In the genomic region with DNA sequence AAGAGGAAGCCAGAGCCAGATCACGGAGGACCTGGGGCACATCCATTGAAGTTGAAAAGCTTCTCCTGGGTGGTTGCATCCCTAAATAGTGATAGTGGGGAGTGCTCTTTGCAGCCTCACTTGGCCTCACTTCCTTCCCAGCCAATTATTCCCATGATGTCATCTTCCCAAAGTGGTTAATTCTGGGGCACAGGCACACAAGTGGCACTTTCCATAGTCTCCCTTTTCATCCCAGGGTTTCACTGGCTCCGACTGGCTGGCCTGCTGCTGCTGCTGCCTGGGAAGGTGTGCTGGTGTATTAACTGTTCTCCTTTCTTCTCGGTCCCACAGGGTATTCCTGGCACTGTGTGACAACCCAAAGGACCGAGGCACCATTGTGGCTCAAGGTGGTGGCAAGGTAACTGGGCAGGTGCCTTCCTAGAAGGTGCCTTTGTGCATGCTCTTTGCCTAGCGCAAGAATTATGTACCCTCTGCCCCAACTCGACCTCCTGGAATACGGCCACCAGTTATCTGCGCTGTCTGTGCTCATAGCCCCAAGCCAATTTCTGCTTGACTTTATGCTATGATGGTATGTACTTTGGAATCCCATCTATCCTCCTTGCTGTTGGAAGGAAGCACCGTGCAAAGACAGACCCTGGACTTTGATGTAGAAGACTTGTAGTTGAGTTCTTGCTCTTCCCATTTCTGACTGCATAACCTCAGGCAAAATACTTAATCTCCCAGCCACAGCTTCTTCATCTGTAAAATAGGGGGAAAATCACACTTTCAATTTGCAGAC, we compare ENCODE assay signal across 19 cellular contexts. TPM values are rescaled to one million over a fixed set of nuclear protein-coding genes. Genes with fewer than 3 reads are reported as not detected.
DNase-seq lines count a peak whose midpoint lies in the region; ATAC-seq and TF ChIP-seq lines count a peak whose summit lies in the region.
"Had no signal": no experiment of that assay in that cellular context is flagged by ENCODE, and none has a peak within 500 bp of the region (broad histone marks: within the 10 kb centered on the region; RNA-seq: fewer than 3 reads in every experiment).

No MANE protein-coding gene starts in this region.

- H3K27ac Mint-ChIP-seq in CD8-positive, alpha-beta memory T cell: peak overlapping the region; percentile 9 to 97 (median 93)
- H3K27ac Mint-ChIP-seq in naive thymus-derived CD4-positive, alpha-beta T cell: peak overlapping the region; percentile 39 to 99 (median 89)

- H3K27ac ChIP-seq in heart left ventricle: no peak overlapping the region
- H3K27ac ChIP-seq in left ventricle myocardium inferior (replicated peaks): no peak overlapping the region
- H3K27ac ChIP-seq in CD8-positive, alpha-beta memory T cell (ENCODE audit: low read depth, low read length): no peak overlapping the region
- no peak overlapping the region for H3K27ac ChIP-seq in naive thymus-derived CD4-positive, alpha-beta T cell (ENCODE audit: low read depth, low read length)
- H3K27ac ChIP-seq in prostate gland: no peak overlapping the region
- H3K27ac ChIP-seq: BLaER1 treated with 17β-estradiol and CSF1 and Interleukin-3, amounts not matched to agents 10 nM and 100 nM; Peyer's patch had no signal

- H3K4me3 ChIP-seq in heart left ventricle: no peak overlapping the region
- H3K4me3 ChIP-seq in left ventricle myocardium inferior: no peak overlapping the region
- no peak overlapping the region for H3K4me3 ChIP-seq in CD8-positive, alpha-beta memory T cell (ENCODE audit: low read length)
- H3K4me3 ChIP-seq in naive thymus-derived CD4-positive, alpha-beta T cell (ENCODE audit: low read length): no peak overlapping the region
- no peak overlapping the region for H3K4me3 ChIP-seq in prostate gland
- H3K4me3 ChIP-seq: BLaER1 treated with 17β-estradiol and CSF1 and Interleukin-3, amounts not matched to agents 10 nM and 100 nM; Peyer's patch had no signal

- H3K36me3 ChIP-seq in heart left ventricle (peaks cover 0 to 82% (median 22%) of the 10 kb centered on the region in 9 donors), left ventricle myocardium inferior (peaks cover 59% of the 10 kb centered on the region), prostate gland (no peaks in the 10 kb centered on the region)
- no peaks in the 10 kb centered on the region for H3K36me3 ChIP-seq in CD8-positive, alpha-beta memory T cell (ENCODE audit: insufficient read depth, low read length)
- no peaks in the 10 kb centered on the region for H3K36me3 ChIP-seq in naive thymus-derived CD4-positive, alpha-beta T cell (ENCODE audit: control insufficient read depth in 2 of 3, insufficient read depth in 3 of 3, low read length in 3 of 3)
- H3K36me3 ChIP-seq: BLaER1 treated with 17β-estradiol and CSF1 and Interleukin-3, amounts not matched to agents 10 nM and 100 nM; Peyer's patch had no signal

- H3K9me3 Mint-ChIP-seq in CD8-positive, alpha-beta memory T cell: peaks cover 0 to 3% (median 0%) of the 10 kb centered on the region in 5 donors
- peaks cover 0 to 9% (median 0%) of the 10 kb centered on the region in 11 donors for H3K9me3 Mint-ChIP-seq in naive thymus-derived CD4-positive, alpha-beta T cell

- POLR2A ChIA-PET in CD8-positive, alpha-beta memory T cell (lab: Charles Lee): interaction anchor here (0.8 to 1.5 kb wide), 2 partner anchors 38 to 67 kb away, joined by 3 read pairs; a partner anchor contains a TSS
- POLR2A ChIA-PET in naive thymus-derived CD4-positive, alpha-beta T cell (lab: Charles Lee): interaction anchor here (0.8 to 4.8 kb wide), 7 partner anchors 8 to 345 kb away, joined by 3 to 31 read pairs (median 6); a partner anchor contains a TSS

- peaks cover 0 to 3% (median 1%) of the 10 kb centered on the region in 3 donors for H3K36me3 Mint-ChIP-seq in CD8-positive, alpha-beta memory T cell
- peaks cover 0 to 14% (median 0%) of the 10 kb centered on the region in 5 donors for H3K36me3 Mint-ChIP-seq in naive thymus-derived CD4-positive, alpha-beta T cell

- peaks cover 0 to 2% (median 0%) of the 10 kb centered on the region in 12 donors for H3K9me3 ChIP-seq in heart left ventricle
- H3K9me3 ChIP-seq in left ventricle myocardium inferior (replicated peaks): no peaks in the 10 kb centered on the region
- no peaks in the 10 kb centered on the region for H3K9me3 ChIP-seq in CD8-positive, alpha-beta memory T cell (ENCODE audit: low read length)
- H3K9me3 ChIP-seq in naive thymus-derived CD4-positive, alpha-beta T cell (ENCODE audit: control insufficient read depth in 2 of 3, low read length in 3 of 3): no peaks in the 10 kb centered on the region
- no peaks in the 10 kb centered on the region for H3K9me3 ChIP-seq in prostate gland
- H3K9me3 ChIP-seq: BLaER1 treated with 17β-estradiol and CSF1 and Interleukin-3, amounts not matched to agents 10 nM and 100 nM; Peyer's patch had no signal

- H3K27me3 Mint-ChIP-seq in CD8-positive, alpha-beta memory T cell: peaks cover 0 to 6% of the 10 kb centered on the region in 2 donors
- no peaks in the 10 kb centered on the region for H3K27me3 Mint-ChIP-seq in naive thymus-derived CD4-positive, alpha-beta T cell

- ATAC-seq in heart left ventricle: peak in 3 of 4 donors; percentile 26 to 55 (median 48)
- ATAC-seq in naive thymus-derived CD4-positive, alpha-beta T cell: no peak

- CTCF ChIA-PET in CD8-positive, alpha-beta memory T cell (lab: Charles Lee): interaction anchor here (0.7 to 3.8 kb wide), 6 partner anchors 8 to 629 kb away, joined by 3 to 12 read pairs (median 3); a partner anchor contains a TSS
- CTCF ChIA-PET in naive thymus-derived CD4-positive, alpha-beta T cell (lab: Charles Lee): interaction anchor here (1.2 kb wide), 1 partner anchor 358 kb away, joined by 4 read pairs; no protein-coding TSS in a partner anchor

- H3K4me3 Mint-ChIP-seq in CD8-positive, alpha-beta memory T cell: peak overlapping the region in 2 of 7 donors; percentile 34 to 51
- H3K4me3 Mint-ChIP-seq in naive thymus-derived CD4-positive, alpha-beta T cell: peak overlapping the region in 8 of 10 donors; percentile 10 to 85 (median 36)

- intact Hi-C loops in heart left ventricle (cut with DNase I): loop anchor here in 4 of 10 donors (10.0 kb wide), 4 partner anchors 69 to 569 kb away; a partner anchor contains a TSS
- intact Hi-C loops in left ventricle myocardium inferior (cut with micrococcal nuclease): loop anchor here (10.0 kb wide), 1 partner anchor 359 kb away; a partner anchor contains a TSS
- intact Hi-C loops in naive thymus-derived CD4-positive, alpha-beta T cell (cut with micrococcal nuclease): loop anchor here in 1 of 2 donors (1.0 kb wide), 1 partner anchor 12 kb away; no protein-coding TSS in a partner anchor
- intact Hi-C loops in prostate gland (cut with DNase I): no loop called here

- H3K4me1 ChIP-seq in heart left ventricle (peaks cover 0 to 11% (median 0%) of the 10 kb centered on the region in 12 donors), left ventricle myocardium inferior (peaks cover 10% of the 10 kb centered on the region), prostate gland (replicated peaks) (no peaks in the 10 kb centered on the region)
- peaks cover 64% of the 10 kb centered on the region for H3K4me1 ChIP-seq in CD8-positive, alpha-beta memory T cell (ENCODE audit: insufficient read depth, low read length)
- H3K4me1 ChIP-seq in naive thymus-derived CD4-positive, alpha-beta T cell (ENCODE audit: control insufficient read depth in 2 of 2, insufficient read depth in 2 of 2, low read length in 2 of 2): peaks cover 36 to 40% of the 10 kb centered on the region in 2 donors
- H3K4me1 ChIP-seq: Peyer's patch had no signal

- peaks cover 74 to 93% (median 75%) of the 10 kb centered on the region in 3 donors for H3K4me1 Mint-ChIP-seq in CD8-positive, alpha-beta memory T cell
- peaks cover 48 to 96% (median 79%) of the 10 kb centered on the region in 7 donors for H3K4me1 Mint-ChIP-seq in naive thymus-derived CD4-positive, alpha-beta T cell

- DNase-seq in heart left ventricle: no peak
- no peak for DNase-seq in left ventricle myocardium inferior
- no peak for DNase-seq in CD8-positive, alpha-beta memory T cell
- peak; percentile 23 for DNase-seq in activated CD8-positive, alpha-beta memory T cell treated with anti-CD3 and anti-CD28 coated beads, Interleukin-2, amount 50 U/mL, for 48 hours
- no peak for DNase-seq in naive thymus-derived CD4-positive, alpha-beta T cell
- DNase-seq in iPS-NIHi7 (ENCODE audit: extremely low spot score): no peak
- DNase-seq in prostate gland (ENCODE audit: low spot score): no peak
- DNase-seq in foreskin melanocyte: no peak
- DNase-seq: COR-L47, DMS 273 treated with DMSO at 0.1 percent for 48 hours, IMR-90, NCI-H1417 treated with DMSO at 0.1 percent for 48 hours, NCI-H187 treated with DMSO at 0.1 percent for 48 hours, NCI-H2171 treated with DMSO at 0.1 percent for 48 hours, NCI-H446 treated with DMSO at 0.1 percent for 48 hours, Peyer's patch had no signal

- WGBS in heart left ventricle, 4 donors: 68 to 79% (median 70%) methylated on average over 9 of the region's 9 CpGs
- WGBS in prostate gland: 74% methylated on average over 9 of the region's 9 CpGs

- TF ChIP-seq CTCF in heart left ventricle (IDR thresholded peaks at IDR 0.05) (no peak), left ventricle myocardium inferior (IDR thresholded peaks at IDR 0.05; ENCODE audit: borderline replicate concordance) (no peak), prostate gland (IDR thresholded peaks at IDR 0.05) (no peak)

- H3K27me3 ChIP-seq in heart left ventricle (no peaks in the 10 kb centered on the region), left ventricle myocardium inferior (ENCODE audit: low read depth) (no peaks in the 10 kb centered on the region), prostate gland (replicated peaks; ENCODE audit: insufficient read depth) (no peaks in the 10 kb centered on the region)
- no peaks in the 10 kb centered on the region for H3K27me3 ChIP-seq in CD8-positive, alpha-beta memory T cell (ENCODE audit: insufficient read depth, low read length, poor library complexity, severe bottlenecking)
- H3K27me3 ChIP-seq in naive thymus-derived CD4-positive, alpha-beta T cell (ENCODE audit: control insufficient read depth in 2 of 2, insufficient read depth in 2 of 2, low read length in 2 of 2): no peaks in the 10 kb centered on the region
- H3K27me3 ChIP-seq: BLaER1 treated with 17β-estradiol and CSF1 and Interleukin-3, amounts not matched to agents 10 nM and 100 nM; Peyer's patch had no signal

- no peak for TF ChIP-seq POLR2A in heart left ventricle (IDR thresholded peaks at IDR 0.05)
- TF ChIP-seq POLR2A in prostate gland (IDR thresholded peaks at IDR 0.05): no peak

RNA-seq across cellular contexts. Expression of a gene that starts 18.4 kb away (rescaled TPM):
- total RNA-seq in heart left ventricle (not detected), left ventricle myocardium inferior (not detected), prostate gland (under 1 TPM in 1 of 2 donors, not detected in 1; 0.34 TPM)
- polyA plus RNA-seq in heart left ventricle: not detected
- total RNA-seq in CD8-positive, alpha-beta memory T cell: not detected
- not detected for polyA plus RNA-seq in CD8-positive, alpha-beta memory T cell
- not detected for total RNA-seq in naive thymus-derived CD4-positive, alpha-beta T cell
- not detected for polyA plus RNA-seq in naive thymus-derived CD4-positive, alpha-beta T cell
- total RNA-seq: IMR-90, M059J, Peyer's patch, SK-MEL-5 had no signal
- polyA plus RNA-seq: IMR-90 had no signal

RNA-seq across cellular contexts. Expression of a gene that starts 28.2 kb away (rescaled TPM):
- total RNA-seq in heart left ventricle (100 to 1,000 TPM; 188 to 305 (median 212) TPM), left ventricle myocardium inferior (205 TPM), prostate gland (under 1 TPM in 1 of 2 donors, not detected in 1; 0.96 TPM)
- 10 to 100 TPM; 49.1 to 52.0 TPM for polyA plus RNA-seq in heart left ventricle
- not detected for total RNA-seq in CD8-positive, alpha-beta memory T cell
- 0.43 TPM for polyA plus RNA-seq in CD8-positive, alpha-beta memory T cell
- total RNA-seq in naive thymus-derived CD4-positive, alpha-beta T cell: under 1 TPM; 0.10 to 0.62 (median 0.29) TPM
- polyA plus RNA-seq in naive thymus-derived CD4-positive, alpha-beta T cell: under 1 TPM; 0.10 to 0.22 TPM
- total RNA-seq: IMR-90, Peyer's patch, SK-MEL-5 had no signal
- polyA plus RNA-seq: IMR-90 had no signal

RNA-seq across cellular contexts. Expression of a gene that starts 33.7 kb away (rescaled TPM):
- total RNA-seq in heart left ventricle: 1 to 10 TPM; 2.8 to 8.0 (median 4.2) TPM
- polyA plus RNA-seq in heart left ventricle: 1 to 10 TPM; 1.8 to 8.5 TPM
- total RNA-seq in left ventricle myocardium inferior: 4.2 TPM
- total RNA-seq in CD8-positive, alpha-beta memory T cell: 10 to 100 TPM; 54.0 to 58.3 TPM
- polyA plus RNA-seq in CD8-positive, alpha-beta memory T cell: 4.6 TPM
- 10 to 100 TPM in 4 of 5 experiments, 1 to 10 TPM in 1; 10.0 to 29.4 (median 21.8) TPM for total RNA-seq in naive thymus-derived CD4-positive, alpha-beta T cell
- polyA plus RNA-seq in naive thymus-derived CD4-positive, alpha-beta T cell: 10 to 100 TPM in 1 of 2 donors, 1 to 10 TPM in 1; 6.1 to 10.7 TPM
- total RNA-seq in prostate gland: 10 to 100 TPM; 12.5 to 17.7 TPM

RNA-seq across cellular contexts. Expression of a gene that starts 54.4 kb away (rescaled TPM):
- not detected for total RNA-seq in heart left ventricle
- polyA plus RNA-seq in heart left ventricle: not detected
- not detected for total RNA-seq in left ventricle myocardium inferior
- total RNA-seq in CD8-positive, alpha-beta memory T cell: under 1 TPM; 0.15 to 0.16 TPM
- polyA plus RNA-seq in CD8-positive, alpha-beta memory T cell: not detected
- not detected for total RNA-seq in naive thymus-derived CD4-positive, alpha-beta T cell
- not detected for polyA plus RNA-seq in naive thymus-derived CD4-positive, alpha-beta T cell
- total RNA-seq in prostate gland: 1 to 10 TPM in 1 of 2 donors, not detected in 1; 4.6 TPM
- total RNA-seq: IMR-90, M059J, Peyer's patch, SK-MEL-5 had no signal
- polyA plus RNA-seq: IMR-90 had no signal

RNA-seq across cellular contexts. Expression of a gene that starts 56.2 kb away (rescaled TPM):
- 1 to 10 TPM; 2.7 to 9.2 (median 5.0) TPM for total RNA-seq in heart left ventricle
- polyA plus RNA-seq in heart left ventricle: 1 to 10 TPM; 2.1 to 6.7 TPM
- 4.6 TPM for total RNA-seq in left ventricle myocardium inferior
- 10 to 100 TPM; 27.5 to 29.8 TPM for total RNA-seq in CD8-positive, alpha-beta memory T cell
- 11.9 TPM for polyA plus RNA-seq in CD8-positive, alpha-beta memory T cell
- total RNA-seq in naive thymus-derived CD4-positive, alpha-beta T cell: 10 to 100 TPM; 15.0 to 34.2 (median 25.4) TPM
- 10 to 100 TPM in 1 of 2 donors, 1 to 10 TPM in 1; 7.0 to 17.6 TPM for polyA plus RNA-seq in naive thymus-derived CD4-positive, alpha-beta T cell
- 10 to 100 TPM in 1 of 2 donors, 1 to 10 TPM in 1; 9.9 to 12.0 TPM for total RNA-seq in prostate gland

Comparison
In these comparisons a context has a peak if more than half of its experiments do, and no peak if none do; other contexts are left out.
1. RNA of a gene that starts 28.2 kb away (total RNA-seq): 188 to 305 TPM in heart left ventricle and 205 TPM in left ventricle myocardium inferior (single experiment); 0.96 TPM in prostate gland, 0.10 to 0.62 TPM in naive thymus-derived CD4-positive, alpha-beta T cell and not detected in CD8-positive, alpha-beta memory T cell; every median in the first group is over 10 times any median in the second.